ENCODE assay signal across 8 cellular contexts in genomic region chr19:4575978-4576933, GRCh38. TPM values are rescaled to one million over a fixed set of nuclear protein-coding genes. Genes with fewer than 3 reads are reported as not detected.
DNase-seq lines count a peak whose midpoint lies in the region; ATAC-seq and TF ChIP-seq lines count a peak whose summit lies in the region.

No MANE protein-coding gene starts in this region.

- H3K27ac ChIP-seq in gastroesophageal sphincter (peak overlapping the region in 3 of 4 donors; percentile 58 to 77 (median 70)), upper lobe of right lung (no peak overlapping the region)

- DNase-seq in DMS79 treated with DMSO at 0.1 percent for 48 hours (lab: John Stamatoyannopoulos, UW), result peak; percentile 10
- DNase-seq in DMS79 (lab: John Stamatoyannopoulos, UW), result no peak
- DNase-seq in NT2/D1 (ENCODE audit: low read depth, low spot score), result no peak
- DNase-seq in activated T-helper 1 cell treated with anti-CD3 and anti-CD28 coated beads, Interleukin-2, amount 50 U/mL, for 16 hours (ENCODE audit: low read depth in 1 of 2, low spot score in 1 of 2), result peak; percentile 48 to 58
- peak; percentile 74 for DNase-seq in progenitor cell of endocrine pancreas (ENCODE audit: low spot score, unreplicated experiment)
- DNase-seq in upper lobe of right lung, result peak; percentile 80

- H3K9me3 ChIP-seq in NT2/D1 (ENCODE audit: insufficient read depth, low read length), result no peaks in the 10 kb centered on the region
- no peaks in the 10 kb centered on the region for H3K9me3 ChIP-seq in gastroesophageal sphincter
- H3K9me3 ChIP-seq in upper lobe of right lung, result no peaks in the 10 kb centered on the region

- H3K4me3 ChIP-seq in NT2/D1 (ENCODE audit: insufficient read length, low read depth) (no peak overlapping the region), gastroesophageal sphincter (no peak overlapping the region), upper lobe of right lung (no peak overlapping the region)

- H3K9me3 Mint-ChIP-seq in progenitor cell of endocrine pancreas (ENCODE audit: low read depth), result no peaks in the 10 kb centered on the region

- intact Hi-C loops in upper lobe of right lung (cut with DNase I), result loop anchor here (10.0 kb wide), 1 partner anchor 59 kb away; the partner anchor contains the start of gene TNFAIP8L1

- H3K27me3 Mint-ChIP-seq in progenitor cell of endocrine pancreas, result peaks cover 7% of the 10 kb centered on the region

- TF ChIP-seq EP300 in gastroesophageal sphincter (IDR thresholded peaks at IDR 0.05), result no peak

- H3K36me3 ChIP-seq in NT2/D1 (ENCODE audit: insufficient read depth, insufficient read length, low read length), result no peaks in the 10 kb centered on the region
- H3K36me3 ChIP-seq in gastroesophageal sphincter, result no peaks in the 10 kb centered on the region
- H3K36me3 ChIP-seq in upper lobe of right lung, result no peaks in the 10 kb centered on the region

- TF ChIP-seq CTCF in gastroesophageal sphincter (IDR thresholded peaks at IDR 0.05), result peak in 3 of 4 experiments; percentile 48 to 68 (median 56)
- TF ChIP-seq CTCF in progenitor cell of endocrine pancreas (IDR thresholded peaks at IDR 0.05; ENCODE audit: unreplicated experiment), result peak; percentile 69
- peak; percentile 67 for TF ChIP-seq CTCF in upper lobe of right lung (IDR thresholded peaks at IDR 0.05)

- no peak for TF ChIP-seq POLR2A in gastroesophageal sphincter (IDR thresholded peaks at IDR 0.05)

- peak overlapping the region; percentile 63 for H3K27ac Mint-ChIP-seq in progenitor cell of endocrine pancreas

- H3K4me1 Mint-ChIP-seq in progenitor cell of endocrine pancreas (ENCODE audit: low read depth), result peaks cover 1% of the 10 kb centered on the region

- H3K27me3 ChIP-seq in NT2/D1 (ENCODE audit: insufficient read depth, insufficient read length) (peaks cover 3% of the 10 kb centered on the region), gastroesophageal sphincter (peaks cover 88% of the 10 kb centered on the region), upper lobe of right lung (peaks cover 42% of the 10 kb centered on the region)

- H3K36me3 Mint-ChIP-seq in progenitor cell of endocrine pancreas (ENCODE audit: insufficient read depth), result no peaks in the 10 kb centered on the region

- WGBS in gastroesophageal sphincter (ENCODE audit: low coverage in 1 of 2), 2 donors, result 58 to 80% methylated on average over 4 to 12 of the region's 17 CpGs

- peaks cover 19% of the 10 kb centered on the region for H3K4me1 ChIP-seq in NT2/D1 (ENCODE audit: insufficient read depth, insufficient read length)
- H3K4me1 ChIP-seq in gastroesophageal sphincter, result peaks cover 0 to 29% (median 3%) of the 10 kb centered on the region in 3 donors
- H3K4me1 ChIP-seq in upper lobe of right lung, result peaks cover 10% of the 10 kb centered on the region

- H3K9ac ChIP-seq in NT2/D1 (ENCODE audit: insufficient read length, low read depth), result peak overlapping the region; percentile 72

- peak; percentile 44 for ATAC-seq in gastroesophageal sphincter
- peak; percentile 73 for ATAC-seq in upper lobe of right lung
- ATAC-seq in GM18502 (IDR thresholded peaks at IDR 0.05; ENCODE audit: poor library complexity, unreplicated experiment), result no peak

- no peak overlapping the region for H3K4me3 Mint-ChIP-seq in progenitor cell of endocrine pancreas (ENCODE audit: low read depth)

RNA-seq across cellular contexts. Expression of gene SEMA6B, which starts 16.8 kb away (rescaled TPM):
- total RNA-seq in gastroesophageal sphincter (10 to 100 TPM in 1 of 4 donors, 1 to 10 TPM in 3; 2.0 to 12.4 (median 7.3) TPM), progenitor cell of endocrine pancreas (26.6 and 28.3 TPM in 2 replicates), upper lobe of right lung (20.3 TPM)

RNA-seq across cellular contexts. Expression of gene LRG1, which starts 36.4 kb away (rescaled TPM):
- total RNA-seq in gastroesophageal sphincter, result 1 to 10 TPM in 2 of 4 donors, not detected in 2; 2.1 to 8.5 TPM
- 0.34 and 0.51 TPM in 2 replicates for total RNA-seq in progenitor cell of endocrine pancreas
- total RNA-seq in upper lobe of right lung, result 15.9 TPM

RNA-seq across cellular contexts. Expression of gene PLIN5, which starts 41.2 kb away (rescaled TPM):
- total RNA-seq in gastroesophageal sphincter, result 10 to 100 TPM in 2 of 4 donors, 1 to 10 TPM in 1, under 1 TPM in 1; 0.49 to 24.3 (median 11.2) TPM
- total RNA-seq in progenitor cell of endocrine pancreas, result 5.7 and 8.1 TPM in 2 replicates
- total RNA-seq in upper lobe of right lung, result 17.2 TPM

RNA-seq across cellular contexts. Expression of gene PLIN4, which starts 58.0 kb away (rescaled TPM):
- total RNA-seq in gastroesophageal sphincter (100 to 1,000 TPM in 1 of 4 donors, 10 to 100 TPM in 3; 66.0 to 145 (median 87.5) TPM), progenitor cell of endocrine pancreas (0.93 and 1.3 TPM in 2 replicates), upper lobe of right lung (4.1 TPM)

Comparison
In these comparisons a context has a peak if more than half of its experiments do, and no peak if none do; other contexts are left out.
1. DNase-seq: peak in DMS79 treated with DMSO at 0.1 percent for 48 hours (single experiment), activated T-helper 1 cell treated with anti-CD3 and anti-CD28 coated beads, Interleukin-2, amount 50 U/mL, for 16 hours (2 of 2), progenitor cell of endocrine pancreas (single experiment) and upper lobe of right lung (single experiment); none in DMS79 (single experiment) and NT2/D1 (single experiment).
2. Peak in every context shown above with its lines, with median percentiles within 50 percentile points of each other: CTCF ChIP-seq.